Comparison of ENCODE assay signal across 9 cellular contexts in the genomic region with DNA sequence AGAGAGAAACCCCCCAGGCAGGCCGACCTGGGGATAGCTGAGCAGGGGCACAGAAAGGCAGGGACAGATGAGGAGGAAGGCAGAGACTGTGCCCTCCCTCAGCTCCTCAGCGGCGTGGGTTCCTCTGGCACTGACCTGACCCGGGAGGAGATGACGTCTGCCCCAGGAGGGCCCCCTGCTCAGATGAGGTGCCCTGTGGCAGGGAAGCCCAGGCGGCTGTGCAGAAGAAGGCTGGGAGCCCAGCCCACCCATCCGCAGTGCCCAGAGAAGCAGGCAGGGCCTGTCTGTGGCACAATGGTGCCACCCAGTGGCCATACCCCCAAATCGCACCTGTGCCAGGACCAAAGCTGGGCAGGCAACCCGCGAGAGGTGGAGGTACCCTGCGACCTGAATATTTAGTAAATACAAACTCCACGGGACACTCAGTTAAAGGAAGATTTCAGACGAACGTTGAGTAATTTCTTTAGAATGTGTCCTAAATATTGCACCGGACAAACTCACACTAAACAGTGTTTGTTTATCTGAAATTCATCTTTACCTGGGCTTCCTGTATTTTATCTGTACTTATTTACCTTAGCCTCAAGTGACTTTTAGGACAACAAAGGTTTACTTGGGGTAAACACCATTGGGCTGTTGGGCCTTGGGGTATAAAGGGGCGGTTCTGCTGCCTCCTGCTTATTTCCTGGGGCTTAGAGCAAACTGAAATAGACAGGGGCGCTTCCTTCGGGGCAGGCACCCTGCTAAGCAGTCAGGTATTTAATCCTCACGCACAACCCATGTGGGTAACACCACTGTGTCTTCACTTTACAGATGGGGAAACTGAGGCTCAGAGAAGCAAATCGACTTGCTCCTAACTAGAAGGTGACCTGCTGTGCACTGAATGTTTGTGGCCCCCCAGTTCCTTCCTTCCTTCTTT. TPM values are rescaled to one million over a fixed set of nuclear protein-coding genes. Genes with fewer than 3 reads are reported as not detected.
DNase-seq lines count a peak whose midpoint lies in the region; ATAC-seq, FAIRE-seq and TF ChIP-seq lines count a peak whose summit lies in the region.
"Had no signal": no experiment of that assay in that cellular context is flagged by ENCODE, and none has a peak within 500 bp of the region (broad histone marks: within the 10 kb centered on the region; RNA-seq: fewer than 3 reads in every experiment).

No MANE protein-coding gene starts in this region.

- no peak overlapping the region for H3K4me3 ChIP-seq in CD8-positive, alpha-beta T cell (ENCODE audit: low read depth, low read length)
- H3K4me3 ChIP-seq in sigmoid colon: no peak overlapping the region

- no peak overlapping the region for H3K4me3 Mint-ChIP-seq in CD8-positive, alpha-beta T cell

- no peaks in the 10 kb centered on the region for H3K27me3 ChIP-seq in CD8-positive, alpha-beta T cell (ENCODE audit: insufficient read depth, low read length)
- peaks cover 0 to 45% (median 8%) of the 10 kb centered on the region in 3 donors for H3K27me3 ChIP-seq in sigmoid colon

- H3K9me3 ChIP-seq in CD8-positive, alpha-beta T cell (ENCODE audit: low read length): no peaks in the 10 kb centered on the region
- H3K9me3 ChIP-seq in sigmoid colon: peaks cover 0 to 6% (median 0%) of the 10 kb centered on the region in 4 donors

- peak; percentile 57 for TF ChIP-seq CTCF in CD8-positive, alpha-beta T cell (IDR thresholded peaks at IDR 0.05)
- peak; percentile 28 to 76 (median 52) for TF ChIP-seq CTCF in sigmoid colon (IDR thresholded peaks at IDR 0.05)

- H3K27ac ChIP-seq in CD8-positive, alpha-beta T cell (ENCODE audit: low read depth, low read length): no peak overlapping the region
- H3K27ac ChIP-seq in sigmoid colon: no peak overlapping the region

- H3K36me3 Mint-ChIP-seq in CD8-positive, alpha-beta T cell: no peaks in the 10 kb centered on the region

- H3K4me1 Mint-ChIP-seq in CD8-positive, alpha-beta T cell (ENCODE audit: low read depth): peaks cover 2% of the 10 kb centered on the region

- peaks cover 2% of the 10 kb centered on the region for H3K9me3 Mint-ChIP-seq in CD8-positive, alpha-beta T cell

- no peak for FAIRE-seq in GM19239 (lab: Jason Lieb, UNC)
- FAIRE-seq: TTC549 had no signal

- peaks cover 5% of the 10 kb centered on the region for H3K4me1 ChIP-seq in CD8-positive, alpha-beta T cell (ENCODE audit: insufficient read depth, low read length)
- no peaks in the 10 kb centered on the region for H3K4me1 ChIP-seq in sigmoid colon

- H3K27me3 Mint-ChIP-seq in CD8-positive, alpha-beta T cell (ENCODE audit: low read depth): peaks cover 15% of the 10 kb centered on the region

- CTCF ChIA-PET in CD8-positive, alpha-beta T cell (lab: Charles Lee): interaction anchor here (1.2 kb wide), 1 partner anchor 10 kb away, joined by 3 read pairs; no protein-coding TSS in a partner anchor

- H3K27ac Mint-ChIP-seq in CD8-positive, alpha-beta T cell: no peak overlapping the region

- ATAC-seq in CD8-positive, alpha-beta T cell: peak; percentile 59
- peak; percentile 72 for ATAC-seq in HG03521 (IDR thresholded peaks at IDR 0.05; ENCODE audit: unreplicated experiment)
- peak; percentile 77 for ATAC-seq in left ventricle myocardium superior

- DNase-seq in CD8-positive, alpha-beta T cell: peak; percentile 42 to 72 (median 56)
- DNase-seq in GM19239 (ENCODE audit: insufficient read length, low spot score) (peak; percentile 79), SKM-1 (lab: John Stamatoyannopoulos, UW; ENCODE audit: unreplicated experiment) (peak; percentile 20), left ventricle myocardium superior (peak; percentile 74), sigmoid colon (peak; percentile 65), NCI-H1048 (lab: John Stamatoyannopoulos, UW) (no peak)
- DNase-seq in activated naive CD8-positive, alpha-beta T cell treated with anti-CD3 and anti-CD28 coated beads, Interleukin-2, amount 50 U/mL, for 16 hours (ENCODE audit: low read depth, low spot score): peak; percentile 51

- WGBS in sigmoid colon, 2 donors: 11 to 12% methylated on average over 20 of the region's 20 CpGs

- TF ChIP-seq POLR2A in sigmoid colon (IDR thresholded peaks at IDR 0.05): no peak

- no peaks in the 10 kb centered on the region for H3K36me3 ChIP-seq in CD8-positive, alpha-beta T cell (ENCODE audit: insufficient read depth, low read length)
- no peaks in the 10 kb centered on the region for H3K36me3 ChIP-seq in sigmoid colon

- no peak for TF ChIP-seq EP300 in sigmoid colon (IDR thresholded peaks at IDR 0.05)

- intact Hi-C loops in CD8-positive, alpha-beta T cell (cut with DNase I, micrococcal nuclease): loop anchor here in 1 of 2 experiments (5.0 to 10.0 kb wide), 3 partner anchors 313 to 676 kb away; no protein-coding TSS in a partner anchor
- intact Hi-C loops in left ventricle myocardium superior (cut with micrococcal nuclease) (no loop called here), sigmoid colon (cut with DNase I) (loop anchor here (10.0 kb wide), 1 partner anchor 313 kb away; no protein-coding TSS in a partner anchor)

- POLR2A ChIA-PET in CD8-positive, alpha-beta T cell (lab: Charles Lee): no interaction called here

RNA-seq across cellular contexts. Expression of a gene that starts 46.5 kb away (rescaled TPM):
- total RNA-seq in CD8-positive, alpha-beta T cell: not detected
- not detected for total RNA-seq in left ventricle myocardium superior
- total RNA-seq in sigmoid colon: 1 to 10 TPM in 2 of 4 donors, not detected in 2; 1.1 to 1.7 TPM
- polyA plus RNA-seq in sigmoid colon: not detected
